ENCODE assay signal across 26 cellular contexts in genomic region chr3:105503191-105503593, GRCh38.
DNase-seq lines count a peak whose midpoint lies in the region; ATAC-seq and TF ChIP-seq lines count a peak whose summit lies in the region.
"Had no signal": no experiment of that assay in that cellular context is flagged by ENCODE, and none has a peak within 500 bp of the region (broad histone marks: within the 10 kb centered on the region; RNA-seq: fewer than 3 reads in every experiment).

No MANE protein-coding gene starts in this region.

- peak; percentile 54 for ATAC-seq in upper lobe of right lung
- no peak for ATAC-seq in effector memory CD8-positive, alpha-beta T cell (replicated peaks)
- ATAC-seq: K562, T-cell had no signal

- no peak for DNase-seq in activated naive CD4-positive, alpha-beta T cell treated with anti-CD3 and anti-CD28 coated beads, Interleukin-2, amount 50 U/mL, for 16 hours
- DNase-seq in choroid plexus epithelial cell (ENCODE audit: low read depth) = peak; percentile 48
- DNase-seq in upper lobe of right lung = no peak
- no peak for DNase-seq in effector memory CD8-positive, alpha-beta T cell
- no peak for DNase-seq in DMS79 treated with DMSO at 0.1 percent for 48 hours (lab: John Stamatoyannopoulos, UW)
- DNase-seq in KBM-7 = no peak
- DNase-seq: 8988T; activated CD4-positive, alpha-beta T cell treated with anti-CD3 and anti-CD28 coated beads, Interleukin-2, amount 50 U/mL, for 4 hours; amygdala; central memory CD4-positive, alpha-beta T cell; effector memory CD4-positive, alpha-beta T cell; GDM1; head of caudate nucleus; lower lobe of right lung; MV-4-11; NCI-H524 treated with DMSO at 0.1 percent for 48 hours; stimulated activated CD4-positive, alpha-beta T cell treated with anti-CD3 and anti-CD28 coated beads, Interleukin-1b, Interleukin-23, amount 100 ng/mL, for 48 hours; T-cell; uterus had no signal

- H3K4me1 ChIP-seq in liver (ENCODE audit: control insufficient read depth in 4 of 4, insufficient read depth in 4 of 4, low read length in 3 of 4) = peaks cover 4 to 61% (median 31%) of the 10 kb centered on the region in 4 donors
- no peaks in the 10 kb centered on the region for H3K4me1 ChIP-seq in upper lobe of right lung
- H3K4me1 ChIP-seq: BLaER1, uterus had no signal

- TF ChIP-seq CTCF in choroid plexus epithelial cell (conservative IDR thresholded peaks at IDR 0.05; ENCODE audit: low read depth, low read length) (no peak), liver (IDR thresholded peaks at IDR 0.05; ENCODE audit: low read depth, low read length, missing input control) (no peak), upper lobe of right lung (IDR thresholded peaks at IDR 0.05) (no peak)

- intact Hi-C loops in upper lobe of right lung (cut with DNase I) = no loop called here

- H3K27ac Mint-ChIP-seq in activated naive CD4-positive, alpha-beta T cell treated with anti-CD3 and anti-CD28 coated beads, Interleukin-2, amount 50 U/mL, for 24 hours = peak overlapping the region; percentile 26
- no peak overlapping the region for H3K27ac Mint-ChIP-seq in effector memory CD8-positive, alpha-beta T cell
- H3K27ac Mint-ChIP-seq: stimulated activated naive CD8-positive, alpha-beta T cell treated with anti-CD3 and anti-CD28 coated beads, Interleukin-15, Interleukin-2, amounts not matched to agents 100 ng/mL and 50 ng/mL, for 24 hours; T-cell had no signal

- no peaks in the 10 kb centered on the region for H3K9me3 Mint-ChIP-seq in activated naive CD4-positive, alpha-beta T cell treated with anti-CD3 and anti-CD28 coated beads, Interleukin-2, amount 50 U/mL, for 24 hours
- no peaks in the 10 kb centered on the region for H3K9me3 Mint-ChIP-seq in effector memory CD8-positive, alpha-beta T cell
- H3K9me3 Mint-ChIP-seq: stimulated activated naive CD8-positive, alpha-beta T cell treated with anti-CD3 and anti-CD28 coated beads, Interleukin-15, Interleukin-2, amounts not matched to agents 100 ng/mL and 50 ng/mL, for 24 hours; T-cell had no signal

- H3K4me1 Mint-ChIP-seq in activated naive CD4-positive, alpha-beta T cell treated with anti-CD3 and anti-CD28 coated beads, Interleukin-2, amount 50 U/mL, for 24 hours = no peaks in the 10 kb centered on the region
- peaks cover 0 to 2% of the 10 kb centered on the region in 2 donors for H3K4me1 Mint-ChIP-seq in effector memory CD8-positive, alpha-beta T cell (ENCODE audit: low read depth in 2 of 2)
- H3K4me1 Mint-ChIP-seq: T-cell had no signal

- H3K27ac ChIP-seq in liver (ENCODE audit: low read depth in 1 of 2, low read length in 2 of 2) (peak overlapping the region; percentile 48 to 59), upper lobe of right lung (no peak overlapping the region)
- H3K27ac ChIP-seq: BLaER1, HL-60, lower lobe of right lung, parathyroid adenoma, uterus had no signal

- H3K36me3 Mint-ChIP-seq in activated naive CD4-positive, alpha-beta T cell treated with anti-CD3 and anti-CD28 coated beads, Interleukin-2, amount 50 U/mL, for 24 hours = no peaks in the 10 kb centered on the region
- H3K36me3 Mint-ChIP-seq in effector memory CD8-positive, alpha-beta T cell (ENCODE audit: insufficient read depth) = no peaks in the 10 kb centered on the region
- H3K36me3 Mint-ChIP-seq: T-cell had no signal

- H3K9ac ChIP-seq in liver (ENCODE audit: low read depth in 1 of 2, low read length in 2 of 2) = peak overlapping the region in 1 of 2 donors; percentile 19
- H3K9ac ChIP-seq: BLaER1, parathyroid adenoma had no signal

- H3K27me3 ChIP-seq in liver (ENCODE audit: control insufficient read depth in 4 of 4, insufficient read depth in 4 of 4, low read length in 3 of 4) = no peaks in the 10 kb centered on the region
- H3K27me3 ChIP-seq in upper lobe of right lung = no peaks in the 10 kb centered on the region
- H3K27me3 ChIP-seq: BLaER1, uterus had no signal

- peaks cover 2% of the 10 kb centered on the region for H3K27me3 Mint-ChIP-seq in activated naive CD4-positive, alpha-beta T cell treated with anti-CD3 and anti-CD28 coated beads, Interleukin-2, amount 50 U/mL, for 24 hours
- H3K27me3 Mint-ChIP-seq in effector memory CD8-positive, alpha-beta T cell = no peaks in the 10 kb centered on the region
- H3K27me3 Mint-ChIP-seq: stimulated activated naive CD8-positive, alpha-beta T cell treated with anti-CD3 and anti-CD28 coated beads, Interleukin-15, Interleukin-2, amounts not matched to agents 100 ng/mL and 50 ng/mL, for 24 hours; T-cell had no signal

- in situ Hi-C loops in KBM-7 (cut with MboI; ENCODE audit: low pct_unique_long_range_greater_than_20kb, low sequenced_read_pairs) = no loop called here

- no peak overlapping the region for H3K4me3 Mint-ChIP-seq in activated naive CD4-positive, alpha-beta T cell treated with anti-CD3 and anti-CD28 coated beads, Interleukin-2, amount 50 U/mL, for 24 hours
- no peak overlapping the region for H3K4me3 Mint-ChIP-seq in effector memory CD8-positive, alpha-beta T cell
- H3K4me3 Mint-ChIP-seq: stimulated activated naive CD8-positive, alpha-beta T cell treated with anti-CD3 and anti-CD28 coated beads, Interleukin-15, Interleukin-2, amounts not matched to agents 100 ng/mL and 50 ng/mL, for 24 hours; T-cell had no signal

- WGBS in liver = 33% methylated on average over 3 of the region's 3 CpGs

- TF ChIP-seq RAD21 in liver (IDR thresholded peaks at IDR 0.05) = peak; percentile 50 to 66

- H3K36me3 ChIP-seq in liver (ENCODE audit: control insufficient read depth in 4 of 4, insufficient read depth in 3 of 4, low read depth in 1 of 4, low read length in 3 of 4) = no peaks in the 10 kb centered on the region
- no peaks in the 10 kb centered on the region for H3K36me3 ChIP-seq in upper lobe of right lung
- H3K36me3 ChIP-seq: BLaER1, lower lobe of right lung, uterus had no signal

- H3K9me3 ChIP-seq in liver (ENCODE audit: control insufficient read depth in 4 of 4, low read length in 3 of 4) (no peaks in the 10 kb centered on the region), upper lobe of right lung (no peaks in the 10 kb centered on the region)
- H3K9me3 ChIP-seq: BLaER1, lower lobe of right lung, uterus had no signal

- H3K4me3 ChIP-seq in choroid plexus epithelial cell (ENCODE audit: low read depth, low read length) = no peak overlapping the region
- peak overlapping the region; percentile 35 to 59 (median 55) for H3K4me3 ChIP-seq in liver (ENCODE audit: low read depth in 1 of 3, low read length in 3 of 3)
- no peak overlapping the region for H3K4me3 ChIP-seq in upper lobe of right lung
- H3K4me3 ChIP-seq: BLaER1, K562, lower lobe of right lung, uterus had no signal

TF ChIP-seq in liver, 16 proteins besides CTCF, POLR2A, EP300 and RAD21 (continues in another document):
- TF ChIP-seq, protein P1, sequence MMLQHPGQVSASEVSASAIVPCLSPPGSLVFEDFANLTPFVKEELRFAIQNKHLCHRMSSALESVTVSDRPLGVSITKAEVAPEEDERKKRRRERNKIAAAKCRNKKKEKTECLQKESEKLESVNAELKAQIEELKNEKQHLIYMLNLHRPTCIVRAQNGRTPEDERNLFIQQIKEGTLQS (IDR thresholded peaks at IDR 0.05) = peak; percentile 77
- TF ChIP-seq JUND (IDR thresholded peaks at IDR 0.05) (peak; percentile 74 to 91), RXRA (IDR thresholded peaks at IDR 0.05) (peak; percentile 83 to 90), HNF4A (conservative IDR thresholded peaks at IDR 0.05) (peak; percentile 94 to 96), FOXA2 (IDR thresholded peaks at IDR 0.05) (peak; percentile 98), SP1 (IDR thresholded peaks at IDR 0.05) (peak; percentile 94), EGR1 (IDR thresholded peaks at IDR 0.05; ENCODE audit: low read depth in 2 of 2) (peak in 1 of 2 donors; percentile 59), REST (IDR thresholded peaks at IDR 0.05) (peak; percentile 73), YY1 (IDR thresholded peaks at IDR 0.05) (peak; percentile 72), HNF4G (IDR thresholded peaks at IDR 0.05) (peak; percentile 83), FOXA1 (IDR thresholded peaks at IDR 0.05) (peak; percentile 89), TAF1 (conservative IDR thresholded peaks at IDR 0.05) (peak; percentile 79)
- TF ChIP-seq, protein P2, sequence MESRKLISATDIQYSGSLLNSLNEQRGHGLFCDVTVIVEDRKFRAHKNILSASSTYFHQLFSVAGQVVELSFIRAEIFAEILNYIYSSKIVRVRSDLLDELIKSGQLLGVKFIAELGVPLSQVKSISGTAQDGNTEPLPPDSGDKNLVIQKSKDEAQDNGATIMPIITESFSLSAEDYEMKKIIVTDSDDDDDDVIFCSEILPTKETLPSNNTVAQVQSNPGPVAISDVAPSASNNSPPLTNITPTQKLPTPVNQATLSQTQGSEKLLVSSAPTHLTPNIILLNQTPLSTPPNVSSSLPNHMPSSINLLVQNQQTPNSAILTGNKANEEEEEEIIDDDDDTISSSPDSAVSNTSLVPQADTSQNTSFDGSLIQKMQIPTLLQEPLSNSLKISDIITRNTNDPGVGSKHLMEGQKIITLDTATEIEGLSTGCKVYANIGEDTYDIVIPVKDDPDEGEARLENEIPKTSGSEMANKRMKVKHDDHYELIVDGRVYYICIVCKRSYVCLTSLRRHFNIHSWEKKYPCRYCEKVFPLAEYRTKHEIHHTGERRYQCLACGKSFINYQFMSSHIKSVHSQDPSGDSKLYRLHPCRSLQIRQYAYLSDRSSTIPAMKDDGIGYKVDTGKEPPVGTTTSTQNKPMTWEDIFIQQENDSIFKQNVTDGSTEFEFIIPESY (IDR thresholded peaks at IDR 0.05) = peak; percentile 72

Comparison
In these comparisons a context has a peak if more than half of its experiments do, and no peak if none do; other contexts are left out.
1. H3K4me3 ChIP-seq: peak in liver (3 of 3); none in choroid plexus epithelial cell (single experiment) and upper lobe of right lung (single experiment).